16 cellular contexts compared by ENCODE assay signal in the genomic region with DNA sequence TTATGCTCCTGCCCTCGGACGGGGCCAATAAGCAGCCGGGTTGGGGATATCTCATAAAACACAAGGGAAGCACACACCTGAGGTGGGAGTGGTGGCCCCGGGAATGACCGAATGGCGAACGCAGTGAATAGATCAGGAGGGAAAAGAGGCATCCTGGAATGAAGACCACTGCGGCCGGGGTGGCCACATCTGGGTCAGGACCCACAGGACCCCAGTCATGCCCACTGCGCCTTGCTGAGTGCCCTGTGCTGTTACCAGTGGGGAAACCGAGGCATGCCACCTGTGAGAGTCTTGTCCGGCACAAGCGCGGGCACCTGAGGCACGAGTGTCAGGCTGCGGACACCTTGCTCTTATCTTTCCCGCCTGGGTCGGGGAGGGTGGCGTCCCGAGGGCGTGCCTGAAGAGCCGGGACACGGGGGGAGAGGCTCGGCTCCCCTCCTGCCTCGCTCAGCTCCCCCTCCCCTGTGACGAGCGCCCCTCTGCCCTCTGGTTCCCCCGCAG. TPM values are rescaled to one million over a fixed set of nuclear protein-coding genes. Genes with fewer than 3 reads are reported as not detected.
DNase-seq lines count a peak whose midpoint lies in the region; ATAC-seq and TF ChIP-seq lines count a peak whose summit lies in the region.
"Had no signal": no experiment of that assay in that cellular context is flagged by ENCODE, and none has a peak within 500 bp of the region (broad histone marks: within the 10 kb centered on the region; RNA-seq: fewer than 3 reads in every experiment).

No MANE protein-coding gene starts in this region.

- CTCF ChIA-PET in activated CD8-positive, alpha-beta T cell treated with anti-CD3 and anti-CD28 coated beads for 36 hours (lab: Charles Lee) = no interaction called here
- CTCF ChIA-PET in activated CD8-positive, alpha-beta T cell treated with anti-CD3 and anti-CD28 coated beads, Interleukin-2, amount 10 ng/mL, durations not matched to agents 7 days and 5 days (lab: Charles Lee) = no interaction called here

- H3K9me3 Mint-ChIP-seq in activated CD8-positive, alpha-beta T cell treated with anti-CD3 and anti-CD28 coated beads for 36 hours = no peaks in the 10 kb centered on the region
- no peaks in the 10 kb centered on the region for H3K9me3 Mint-ChIP-seq in activated CD8-positive, alpha-beta T cell treated with anti-CD3 and anti-CD28 coated beads, Interleukin-2, amount 10 ng/mL, durations not matched to agents 7 days and 5 days (ENCODE audit: insufficient read depth)
- no peaks in the 10 kb centered on the region for H3K9me3 Mint-ChIP-seq in T-helper 1 cell treated with Interleukin-12 subunit alpha and Interleukin-12 subunit beta and Interleukin-4 antibody, amounts not matched to agents 30 μg/mL and 1 μg/mL, for 36 hours
- H3K9me3 Mint-ChIP-seq in stimulated activated naive B cell treated with anti-CD40 and anti-IgM and Interleukin-4, amounts not matched to agents 10 μg/mL and 1 μg/mL and 100 μg/mL, for 72 hours = peaks cover 0 to 1% of the 10 kb centered on the region in 2 donors
- H3K9me3 Mint-ChIP-seq in natural killer cell treated with Interleukin-12 subunit alpha and Interleukin-12 subunit beta and Interleukin-15 and Interleukin-18, amount 100 ng/mL, for 72 hours = peaks cover 4% of the 10 kb centered on the region

- H3K27ac Mint-ChIP-seq in activated CD8-positive, alpha-beta T cell treated with anti-CD3 and anti-CD28 coated beads for 36 hours = peak overlapping the region; percentile 25
- no peak overlapping the region for H3K27ac Mint-ChIP-seq in activated CD8-positive, alpha-beta T cell treated with anti-CD3 and anti-CD28 coated beads, Interleukin-2, amount 10 ng/mL, durations not matched to agents 7 days and 5 days
- H3K27ac Mint-ChIP-seq in T-helper 1 cell treated with Interleukin-12 subunit alpha and Interleukin-12 subunit beta and Interleukin-4 antibody, amounts not matched to agents 30 μg/mL and 1 μg/mL, for 36 hours = no peak overlapping the region
- peak overlapping the region; percentile 37 for H3K27ac Mint-ChIP-seq in stimulated activated naive B cell treated with anti-CD40 and anti-IgM and Interleukin-4, amounts not matched to agents 10 μg/mL and 1 μg/mL and 100 μg/mL, for 72 hours
- peak overlapping the region in 1 of 2 donors; percentile 46 for H3K27ac Mint-ChIP-seq in natural killer cell treated with Interleukin-12 subunit alpha and Interleukin-12 subunit beta and Interleukin-15 and Interleukin-18, amount 100 ng/mL, for 72 hours

- H3K36me3 Mint-ChIP-seq in activated CD8-positive, alpha-beta T cell treated with anti-CD3 and anti-CD28 coated beads for 36 hours (ENCODE audit: low read depth) = peaks cover 3% of the 10 kb centered on the region
- H3K36me3 Mint-ChIP-seq in activated CD8-positive, alpha-beta T cell treated with anti-CD3 and anti-CD28 coated beads, Interleukin-2, amount 10 ng/mL, durations not matched to agents 7 days and 5 days (ENCODE audit: low read depth) = no peaks in the 10 kb centered on the region
- peaks cover 1% of the 10 kb centered on the region for H3K36me3 Mint-ChIP-seq in T-helper 1 cell treated with Interleukin-12 subunit alpha and Interleukin-12 subunit beta and Interleukin-4 antibody, amounts not matched to agents 30 μg/mL and 1 μg/mL, for 36 hours (ENCODE audit: low read depth)
- H3K36me3 Mint-ChIP-seq in stimulated activated naive B cell treated with anti-CD40 and anti-IgM and Interleukin-4, amounts not matched to agents 10 μg/mL and 1 μg/mL and 100 μg/mL, for 72 hours = peaks cover 5 to 7% of the 10 kb centered on the region in 2 donors
- H3K36me3 Mint-ChIP-seq in natural killer cell treated with Interleukin-12 subunit alpha and Interleukin-12 subunit beta and Interleukin-15 and Interleukin-18, amount 100 ng/mL, for 72 hours = peaks cover 8% of the 10 kb centered on the region

- H3K27ac ChIP-seq in breast epithelium = no peak overlapping the region
- H3K27ac ChIP-seq: neutrophil had no signal

- no peak for ATAC-seq in activated CD8-positive, alpha-beta T cell treated with anti-CD3 and anti-CD28 coated beads for 36 hours
- ATAC-seq in activated CD8-positive, alpha-beta T cell treated with anti-CD3 and anti-CD28 coated beads, Interleukin-2, amount 10 ng/mL, durations not matched to agents 7 days and 5 days = no peak
- ATAC-seq in left cardiac atrium = no peak
- no peak for ATAC-seq in stimulated activated naive B cell treated with anti-CD40 and anti-IgM and Interleukin-4, amounts not matched to agents 10 μg/mL and 1 μg/mL and 100 μg/mL, for 72 hours (replicated peaks)
- no peak for ATAC-seq in natural killer cell treated with Interleukin-12 subunit alpha and Interleukin-12 subunit beta and Interleukin-15 and Interleukin-18, amount 100 ng/mL, for 72 hours
- ATAC-seq in HG02759 (IDR thresholded peaks at IDR 0.05; ENCODE audit: unreplicated experiment) = no peak
- ATAC-seq: esophagus mucosa had no signal

- H3K4me1 ChIP-seq in breast epithelium = no peaks in the 10 kb centered on the region
- H3K4me1 ChIP-seq: Caco-2 had no signal

- peak overlapping the region; percentile 82 for H3K4me3 Mint-ChIP-seq in activated CD8-positive, alpha-beta T cell treated with anti-CD3 and anti-CD28 coated beads for 36 hours
- no peak overlapping the region for H3K4me3 Mint-ChIP-seq in activated CD8-positive, alpha-beta T cell treated with anti-CD3 and anti-CD28 coated beads, Interleukin-2, amount 10 ng/mL, durations not matched to agents 7 days and 5 days
- H3K4me3 Mint-ChIP-seq in T-helper 1 cell treated with Interleukin-12 subunit alpha and Interleukin-12 subunit beta and Interleukin-4 antibody, amounts not matched to agents 30 μg/mL and 1 μg/mL, for 36 hours = peak overlapping the region; percentile 42
- H3K4me3 Mint-ChIP-seq in stimulated activated naive B cell treated with anti-CD40 and anti-IgM and Interleukin-4, amounts not matched to agents 10 μg/mL and 1 μg/mL and 100 μg/mL, for 72 hours = peak overlapping the region; percentile 55 to 76
- H3K4me3 Mint-ChIP-seq in natural killer cell treated with Interleukin-12 subunit alpha and Interleukin-12 subunit beta and Interleukin-15 and Interleukin-18, amount 100 ng/mL, for 72 hours = no peak overlapping the region

- H3K27me3 ChIP-seq in breast epithelium = peaks cover 0 to 3% of the 10 kb centered on the region in 2 donors
- H3K27me3 ChIP-seq: upper lobe of left lung had no signal

- peaks cover 5% of the 10 kb centered on the region for H3K27me3 Mint-ChIP-seq in activated CD8-positive, alpha-beta T cell treated with anti-CD3 and anti-CD28 coated beads for 36 hours
- H3K27me3 Mint-ChIP-seq in activated CD8-positive, alpha-beta T cell treated with anti-CD3 and anti-CD28 coated beads, Interleukin-2, amount 10 ng/mL, durations not matched to agents 7 days and 5 days (ENCODE audit: low read depth) = peaks cover 3% of the 10 kb centered on the region
- no peaks in the 10 kb centered on the region for H3K27me3 Mint-ChIP-seq in T-helper 1 cell treated with Interleukin-12 subunit alpha and Interleukin-12 subunit beta and Interleukin-4 antibody, amounts not matched to agents 30 μg/mL and 1 μg/mL, for 36 hours (ENCODE audit: low read depth)
- peaks cover 12 to 48% of the 10 kb centered on the region in 2 donors for H3K27me3 Mint-ChIP-seq in stimulated activated naive B cell treated with anti-CD40 and anti-IgM and Interleukin-4, amounts not matched to agents 10 μg/mL and 1 μg/mL and 100 μg/mL, for 72 hours
- H3K27me3 Mint-ChIP-seq in natural killer cell treated with Interleukin-12 subunit alpha and Interleukin-12 subunit beta and Interleukin-15 and Interleukin-18, amount 100 ng/mL, for 72 hours = peaks cover 12 to 14% of the 10 kb centered on the region in 2 donors

- no peaks in the 10 kb centered on the region for H3K36me3 ChIP-seq in breast epithelium
- H3K36me3 ChIP-seq: neutrophil, upper lobe of left lung had no signal

- intact Hi-C loops in activated CD8-positive, alpha-beta T cell treated with anti-CD3 and anti-CD28 coated beads for 36 hours (cut with micrococcal nuclease) = no loop called here
- intact Hi-C loops in left cardiac atrium (cut with DNase I) (no loop called here), breast epithelium (cut with DNase I; ENCODE audit: low total_unique reads) (no loop called here)

- DNase-seq in activated CD8-positive, alpha-beta T cell treated with anti-CD3 and anti-CD28 coated beads for 36 hours = peak; percentile 1
- DNase-seq in activated CD8-positive, alpha-beta T cell treated with anti-CD3 and anti-CD28 coated beads, Interleukin-2, amount 10 ng/mL, durations not matched to agents 7 days and 5 days = no peak
- DNase-seq in left cardiac atrium = peak; percentile 18
- no peak for DNase-seq in stimulated activated naive B cell treated with anti-CD40 and anti-IgM and Interleukin-4, amounts not matched to agents 10 μg/mL and 1 μg/mL and 100 μg/mL, for 72 hours
- no peak for DNase-seq in natural killer cell treated with Interleukin-12 subunit alpha and Interleukin-12 subunit beta and Interleukin-15 and Interleukin-18, amount 100 ng/mL, for 72 hours (ENCODE audit: low spot score)
- no peak for DNase-seq in breast epithelium (ENCODE audit: low spot score in 2 of 2)
- DNase-seq: ACHN; Caco-2; dermis blood vessel endothelial cell; stimulated activated CD4-positive, alpha-beta T cell treated with anti-CD3 and anti-CD28 coated beads, Interleukin-4, amount 100 ng/mL, for 4 hours had no signal

- H3K4me1 Mint-ChIP-seq in activated CD8-positive, alpha-beta T cell treated with anti-CD3 and anti-CD28 coated beads for 36 hours (ENCODE audit: low read depth) = peaks cover 40% of the 10 kb centered on the region
- H3K4me1 Mint-ChIP-seq in activated CD8-positive, alpha-beta T cell treated with anti-CD3 and anti-CD28 coated beads, Interleukin-2, amount 10 ng/mL, durations not matched to agents 7 days and 5 days (ENCODE audit: low read depth) = peaks cover 31% of the 10 kb centered on the region
- peaks cover 23% of the 10 kb centered on the region for H3K4me1 Mint-ChIP-seq in T-helper 1 cell treated with Interleukin-12 subunit alpha and Interleukin-12 subunit beta and Interleukin-4 antibody, amounts not matched to agents 30 μg/mL and 1 μg/mL, for 36 hours (ENCODE audit: low read depth)
- H3K4me1 Mint-ChIP-seq in stimulated activated naive B cell treated with anti-CD40 and anti-IgM and Interleukin-4, amounts not matched to agents 10 μg/mL and 1 μg/mL and 100 μg/mL, for 72 hours = peaks cover 24 to 42% of the 10 kb centered on the region in 2 donors
- peaks cover 13 to 17% of the 10 kb centered on the region in 2 donors for H3K4me1 Mint-ChIP-seq in natural killer cell treated with Interleukin-12 subunit alpha and Interleukin-12 subunit beta and Interleukin-15 and Interleukin-18, amount 100 ng/mL, for 72 hours (ENCODE audit: low read depth in 2 of 2)

- H3K9me3 ChIP-seq in breast epithelium = no peaks in the 10 kb centered on the region
- H3K9me3 ChIP-seq: Caco-2, neutrophil, upper lobe of left lung had no signal

- no peak overlapping the region for H3K4me3 ChIP-seq in breast epithelium

- POLR2A ChIA-PET in activated CD8-positive, alpha-beta T cell treated with anti-CD3 and anti-CD28 coated beads for 36 hours (lab: Charles Lee) = interaction anchor here (0.6 to 1.0 kb wide), 2 partner anchors 25 to 117 kb away, joined by 3 read pairs; no protein-coding TSS in a partner anchor
- POLR2A ChIA-PET in activated CD8-positive, alpha-beta T cell treated with anti-CD3 and anti-CD28 coated beads, Interleukin-2, amount 10 ng/mL, durations not matched to agents 7 days and 5 days (lab: Charles Lee) = no interaction called here

- TF ChIP-seq CTCF in activated CD8-positive, alpha-beta T cell treated with anti-CD3 and anti-CD28 coated beads for 36 hours (IDR thresholded peaks at IDR 0.05) = no peak
- no peak for TF ChIP-seq CTCF in breast epithelium (IDR thresholded peaks at IDR 0.05)

- no peak for TF ChIP-seq POLR2A in breast epithelium (IDR thresholded peaks at IDR 0.05)

RNA-seq across cellular contexts. Expression of gene PDCD1, which starts 1.6 kb away (rescaled TPM):
- 10 to 100 TPM; 19.4 to 20.3 TPM for total RNA-seq in activated CD8-positive, alpha-beta T cell treated with anti-CD3 and anti-CD28 coated beads for 36 hours
- total RNA-seq in activated CD8-positive, alpha-beta T cell treated with anti-CD3 and anti-CD28 coated beads, Interleukin-2, amount 10 ng/mL, durations not matched to agents 7 days and 5 days = 1 to 10 TPM; 2.4 to 2.5 TPM
- total RNA-seq in left cardiac atrium (1 to 10 TPM; 1.2 to 1.5 TPM), breast epithelium (under 1 TPM; 0.16 to 0.88 (median 0.33) TPM)
- under 1 TPM; 0.78 to 0.89 TPM for total RNA-seq in natural killer cell treated with Interleukin-12 subunit alpha and Interleukin-12 subunit beta and Interleukin-15 and Interleukin-18, amount 100 ng/mL, for 72 hours
- total RNA-seq: Caco-2, dermis blood vessel endothelial cell, G401 had no signal

RNA-seq across cellular contexts. Expression of gene RTP5, which starts 12.4 kb away (rescaled TPM):
- under 1 TPM; 0.22 to 0.29 TPM for total RNA-seq in activated CD8-positive, alpha-beta T cell treated with anti-CD3 and anti-CD28 coated beads for 36 hours
- total RNA-seq in activated CD8-positive, alpha-beta T cell treated with anti-CD3 and anti-CD28 coated beads, Interleukin-2, amount 10 ng/mL, durations not matched to agents 7 days and 5 days = not detected
- under 1 TPM in 1 of 2 donors, not detected in 1; 0.12 TPM for total RNA-seq in left cardiac atrium
- total RNA-seq in natural killer cell treated with Interleukin-12 subunit alpha and Interleukin-12 subunit beta and Interleukin-15 and Interleukin-18, amount 100 ng/mL, for 72 hours = not detected
- under 1 TPM in 1 of 3 donors, not detected in 2; 0.15 TPM for total RNA-seq in breast epithelium
- total RNA-seq: Caco-2, dermis blood vessel endothelial cell, esophagus mucosa, G401 had no signal

RNA-seq across cellular contexts. Expression of gene NEU4, which starts 48.1 kb away (rescaled TPM):
- under 1 TPM; 0.38 to 0.54 TPM for total RNA-seq in activated CD8-positive, alpha-beta T cell treated with anti-CD3 and anti-CD28 coated beads for 36 hours
- under 1 TPM; 0.31 to 0.45 TPM for total RNA-seq in activated CD8-positive, alpha-beta T cell treated with anti-CD3 and anti-CD28 coated beads, Interleukin-2, amount 10 ng/mL, durations not matched to agents 7 days and 5 days
- under 1 TPM; 0.16 to 0.38 TPM for total RNA-seq in left cardiac atrium
- total RNA-seq in natural killer cell treated with Interleukin-12 subunit alpha and Interleukin-12 subunit beta and Interleukin-15 and Interleukin-18, amount 100 ng/mL, for 72 hours = 1 to 10 TPM in 1 of 2 donors, under 1 TPM in 1; 0.86 to 3.8 TPM
- 1 to 10 TPM in 1 of 3 donors, under 1 TPM in 2; 0.33 to 3.0 (median 0.44) TPM for total RNA-seq in breast epithelium
- total RNA-seq: dermis blood vessel endothelial cell, esophagus mucosa, G401 had no signal

Comparison
In these comparisons a context has a peak if more than half of its experiments do, and no peak if none do; other contexts are left out.
1. DNase-seq: peak in activated CD8-positive, alpha-beta T cell treated with anti-CD3 and anti-CD28 coated beads for 36 hours (single experiment) and left cardiac atrium (single experiment); none in activated CD8-positive, alpha-beta T cell treated with anti-CD3 and anti-CD28 coated beads, Interleukin-2, amount 10 ng/mL, durations not matched to agents 7 days and 5 days (single experiment), stimulated activated naive B cell treated with anti-CD40 and anti-IgM and Interleukin-4, amounts not matched to agents 10 μg/mL and 1 μg/mL and 100 μg/mL, for 72 hours (single experiment), natural killer cell treated with Interleukin-12 subunit alpha and Interleukin-12 subunit beta and Interleukin-15 and Interleukin-18, amount 100 ng/mL, for 72 hours (single experiment) and breast epithelium (0 of 2).
2. H3K27ac Mint-ChIP-seq: peak in activated CD8-positive, alpha-beta T cell treated with anti-CD3 and anti-CD28 coated beads for 36 hours (single experiment) and stimulated activated naive B cell treated with anti-CD40 and anti-IgM and Interleukin-4, amounts not matched to agents 10 μg/mL and 1 μg/mL and 100 μg/mL, for 72 hours (single experiment); none in activated CD8-positive, alpha-beta T cell treated with anti-CD3 and anti-CD28 coated beads, Interleukin-2, amount 10 ng/mL, durations not matched to agents 7 days and 5 days (single experiment) and T-helper 1 cell treated with Interleukin-12 subunit alpha and Interleukin-12 subunit beta and Interleukin-4 antibody, amounts not matched to agents 30 μg/mL and 1 μg/mL, for 36 hours (single experiment).
3. H3K4me3 Mint-ChIP-seq: peak in activated CD8-positive, alpha-beta T cell treated with anti-CD3 and anti-CD28 coated beads for 36 hours (single experiment), T-helper 1 cell treated with Interleukin-12 subunit alpha and Interleukin-12 subunit beta and Interleukin-4 antibody, amounts not matched to agents 30 μg/mL and 1 μg/mL, for 36 hours (single experiment) and stimulated activated naive B cell treated with anti-CD40 and anti-IgM and Interleukin-4, amounts not matched to agents 10 μg/mL and 1 μg/mL and 100 μg/mL, for 72 hours (2 of 2); none in activated CD8-positive, alpha-beta T cell treated with anti-CD3 and anti-CD28 coated beads, Interleukin-2, amount 10 ng/mL, durations not matched to agents 7 days and 5 days (single experiment) and natural killer cell treated with Interleukin-12 subunit alpha and Interleukin-12 subunit beta and Interleukin-15 and Interleukin-18, amount 100 ng/mL, for 72 hours (single experiment).
4. RNA of gene PDCD1, which starts 1.6 kb away (total RNA-seq): 19.4 to 20.3 TPM in activated CD8-positive, alpha-beta T cell treated with anti-CD3 and anti-CD28 coated beads for 36 hours; 2.4 to 2.5 TPM in activated CD8-positive, alpha-beta T cell treated with anti-CD3 and anti-CD28 coated beads, Interleukin-2, amount 10 ng/mL, durations not matched to agents 7 days and 5 days, 1.2 to 1.5 TPM in left cardiac atrium, 0.78 to 0.89 TPM in natural killer cell treated with Interleukin-12 subunit alpha and Interleukin-12 subunit beta and Interleukin-15 and Interleukin-18, amount 100 ng/mL, for 72 hours and 0.16 to 0.88 TPM in breast epithelium; every median in the first group is over 4 times any median in the second.